Comparison of ENCODE assay signal across 10 cellular contexts in genomic region chr10:60114765-60115586, GRCh38.
DNase-seq lines count a peak whose midpoint lies in the region; FAIRE-seq and TF ChIP-seq lines count a peak whose summit lies in the region.
"Had no signal": no experiment of that assay in that cellular context is flagged by ENCODE, and none has a peak within 500 bp of the region (broad histone marks: within the 10 kb centered on the region; RNA-seq: fewer than 3 reads in every experiment).

No MANE protein-coding gene starts in this region.

- H3K27me3 ChIP-seq in suprapubic skin, result no peaks in the 10 kb centered on the region
- H3K27me3 ChIP-seq: BLaER1 treated with 17β-estradiol and CSF1 and Interleukin-3, amounts not matched to agents 10 nM and 100 nM had no signal

- WGBS in suprapubic skin, result 53% methylated on average over 6 of the region's 6 CpGs

- H3K27ac ChIP-seq in suprapubic skin, result no peak overlapping the region
- H3K27ac ChIP-seq: BLaER1 treated with 17β-estradiol and CSF1 and Interleukin-3, amounts not matched to agents 10 nM and 100 nM had no signal

- TF ChIP-seq CTCF in suprapubic skin (IDR thresholded peaks at IDR 0.05), result peak; percentile 11 to 35

- H3K36me3 ChIP-seq in suprapubic skin, result no peaks in the 10 kb centered on the region
- H3K36me3 ChIP-seq: BLaER1 treated with 17β-estradiol and CSF1 and Interleukin-3, amounts not matched to agents 10 nM and 100 nM had no signal

- no peaks in the 10 kb centered on the region for H3K9me3 ChIP-seq in suprapubic skin

- peaks cover 6% of the 10 kb centered on the region for H3K4me1 ChIP-seq in suprapubic skin
- H3K4me1 ChIP-seq: BLaER1 treated with 17β-estradiol and CSF1 and Interleukin-3, amounts not matched to agents 10 nM and 100 nM had no signal

- no peak for TF ChIP-seq POLR2A in H54 (IDR thresholded peaks at IDR 0.05; ENCODE audit: low read depth, low read length)
- TF ChIP-seq POLR2A in suprapubic skin (IDR thresholded peaks at IDR 0.05), result no peak

- peak; percentile 17 for DNase-seq in NCI-H1436 (lab: John Stamatoyannopoulos, UW)
- DNase-seq in NCI-H1436 treated with DMSO at 0.1 percent for 48 hours (lab: John Stamatoyannopoulos, UW), result no peak
- no peak for DNase-seq in H54 (ENCODE audit: insufficient read length, low spot score)
- peak; percentile 2 for DNase-seq in NCI-H1092 (lab: John Stamatoyannopoulos, UW)
- peak; percentile 22 for DNase-seq in amniotic stem cell (lab: John Stamatoyannopoulos, UW)
- peak; percentile 35 for DNase-seq in iPS DF 19.7 (ENCODE audit: low read depth, low spot score)
- no peak for DNase-seq in suprapubic skin (ENCODE audit: low spot score in 2 of 2)
- DNase-seq in cerebellar nuclear complex (lab: John Stamatoyannopoulos, UW), result no peak
- DNase-seq: activated naive CD8-positive, alpha-beta T cell treated with anti-CD3 and anti-CD28 coated beads, Interleukin-2, amount 10 ng/mL, durations not matched to agents 7 days and 5 days had no signal

- TF ChIP-seq EP300 in suprapubic skin (IDR thresholded peaks at IDR 0.05), result no peak

- FAIRE-seq in H54 (lab: Jason Lieb, UNC), result peak; percentile 96

- H3K4me3 ChIP-seq in suprapubic skin, result no peak overlapping the region
- H3K4me3 ChIP-seq: BLaER1 treated with 17β-estradiol and CSF1 and Interleukin-3, amounts not matched to agents 10 nM and 100 nM had no signal

Comparison
In these comparisons a context has a peak if more than half of its experiments do, and no peak if none do; other contexts are left out.
1. DNase-seq: peak in NCI-H1436 (single experiment), NCI-H1092 (single experiment), amniotic stem cell (single experiment) and iPS DF 19.7 (single experiment); none in NCI-H1436 treated with DMSO at 0.1 percent for 48 hours (single experiment), H54 (single experiment), suprapubic skin (0 of 2) and cerebellar nuclear complex (0 of 2).